In genomic region chr6:31179896-31180295, GRCh38 we compare ENCODE assay signal across 14 cellular contexts. TPM values are rescaled to one million over a fixed set of nuclear protein-coding genes. Genes with fewer than 3 reads are reported as not detected.
DNase-seq lines count a peak whose midpoint lies in the region; ATAC-seq, FAIRE-seq and TF ChIP-seq lines count a peak whose summit lies in the region.
"Had no signal": no experiment of that assay in that cellular context is flagged by ENCODE, and none has a peak within 500 bp of the region (broad histone marks: within the 10 kb centered on the region; RNA-seq: fewer than 3 reads in every experiment).

No MANE protein-coding gene starts in this region.

- H3K27me3 ChIP-seq in right cardiac atrium (ENCODE audit: control insufficient read depth, insufficient read depth) = no peaks in the 10 kb centered on the region
- H3K27me3 ChIP-seq in right atrium auricular region = no peaks in the 10 kb centered on the region
- H3K27me3 ChIP-seq in GM12878 (replicated peaks in 1 of 2; ENCODE audit: control insufficient read depth in 2 of 2, insufficient read depth in 2 of 2, low read length in 1 of 2) = no peaks in the 10 kb centered on the region
- H3K27me3 ChIP-seq in muscle layer of colon (ENCODE audit: control insufficient read depth in 1 of 2, insufficient read depth in 2 of 2, low read length in 2 of 2) = no peaks in the 10 kb centered on the region
- H3K27me3 ChIP-seq: vagina had no signal

- no peak for FAIRE-seq in GM12878 (lab: Jason Lieb, UNC)

- RAD21 ChIA-PET in GM12878 (lab: Charles Lee; ENCODE audit: unreplicated experiment) = interaction anchor here (1.2 kb wide), 1 partner anchor 15 kb away, joined by 3 read pairs; no protein-coding TSS in a partner anchor

- H3K27ac ChIP-seq in right cardiac atrium (ENCODE audit: low read length) (peak overlapping the region; percentile 39), right atrium auricular region (no peak overlapping the region), GM12878 (ENCODE audit: control insufficient read depth, insufficient read depth) (no peak overlapping the region), muscle layer of colon (ENCODE audit: low read depth, low read length) (peak overlapping the region; percentile 40), urinary bladder (ENCODE audit: low read depth) (no peak overlapping the region)
- H3K27ac ChIP-seq: vagina had no signal

- in situ Hi-C loops in GM12878 (cut with MboI) = no loop called here

- SMC1A ChIA-PET in GM12878 (lab: Charles Lee; ENCODE audit: uncharacterized antibody, unreplicated experiment) = no interaction called here

- H3K4me2 ChIP-seq in GM12878 (ENCODE audit: control insufficient read depth, insufficient read depth) = no peak overlapping the region

- H3K9me3 ChIP-seq in right cardiac atrium (ENCODE audit: control insufficient read depth, low read length) (no peaks in the 10 kb centered on the region), right atrium auricular region (no peaks in the 10 kb centered on the region), GM12878 (replicated peaks; ENCODE audit: control insufficient read depth, insufficient read depth, low read length) (no peaks in the 10 kb centered on the region), muscle layer of colon (ENCODE audit: low read length) (no peaks in the 10 kb centered on the region)
- H3K9me3 ChIP-seq: vagina had no signal

- no TSS peak for BruUV-seq in GM12878 (replicated peaks; lab: Mats Ljungman, UMichigan)

- no peak for TF ChIP-seq RAD21 in GM12878 (IDR thresholded peaks at IDR 0.05; ENCODE audit: insufficient read depth, low read depth, low read length)

- CTCF ChIA-PET in GM12878 (lab: Yijun Ruan, JAX) = interaction anchor here (1.0 kb wide), 1 partner anchor 21 kb away, joined by 3 read pairs; the partner anchor contains the start of gene TCF19

- H4K20me1 ChIP-seq in GM12878 (ENCODE audit: control insufficient read depth, insufficient read depth) = no peaks in the 10 kb centered on the region

- no peak for TF ChIP-seq POLR2A in GM12878 (IDR thresholded peaks at IDR 0.05; ENCODE audit: low read depth, low read length)

- H3K36me3 ChIP-seq in right atrium auricular region (no peaks in the 10 kb centered on the region), GM12878 (ENCODE audit: control insufficient read depth in 2 of 2, insufficient read depth in 2 of 2, low read length in 1 of 2) (0 out of 4 replicates have a peak, but pooled peaks cover 0 to 2% of the 10 kb centered on the region in 2 experiments), muscle layer of colon (ENCODE audit: insufficient read depth, low read length) (no peaks in the 10 kb centered on the region), urinary bladder (ENCODE audit: insufficient read depth) (no peaks in the 10 kb centered on the region)
- H3K36me3 ChIP-seq: vagina had no signal

- no peak for DNase-seq in right cardiac atrium
- no peak for DNase-seq in right atrium auricular region (ENCODE audit: low spot score)
- no peak for DNase-seq in GM12878 (ENCODE audit: low read depth, low spot score)
- DNase-seq in NCI-H2081 (lab: John Stamatoyannopoulos, UW) = no peak
- DNase-seq in NCI-H1694 treated with DMSO at 0.1 percent for 48 hours (lab: John Stamatoyannopoulos, UW) = no peak
- DNase-seq: AML-193, GF-D8, NCI-H345, T1000 had no signal

- TF ChIP-seq EP300 in GM12878 (IDR thresholded peaks at IDR 0.05; ENCODE audit: borderline replicate concordance in 1 of 2, control insufficient read depth in 1 of 2, low read depth in 2 of 2, low read length in 2 of 2) = no peak

- TF ChIP-seq CTCF in right atrium auricular region (IDR thresholded peaks at IDR 0.05) (no peak), GM12878 (IDR thresholded peaks at IDR 0.05 in 2 of 3, conservative IDR thresholded peaks at IDR 0.05 in 1 of 3; ENCODE audit: control insufficient read depth in 2 of 3, extremely low read depth in 1 of 3, insufficient read depth in 1 of 3, low read depth in 3 of 3, low read length in 3 of 3) (no peak)

- WGBS in right cardiac atrium = 95% methylated on average over 8 of the region's 8 CpGs
- 97% methylated on average over 8 of the region's 8 CpGs for WGBS in GM12878 (ENCODE audit: insufficient coverage, insufficient replicate concordance, low lambda C conversion rate, missing lambda C conversion rate)
- WGBS in urinary bladder = 98% methylated on average over 8 of the region's 8 CpGs

- H3K9ac ChIP-seq in GM12878 (ENCODE audit: control insufficient read depth, insufficient read depth, low read length) = no peak overlapping the region
- H3K9ac ChIP-seq in muscle layer of colon (ENCODE audit: low read length) = no peak overlapping the region

- intact Hi-C loops in right cardiac atrium (cut with DNase I) = no loop called here
- intact Hi-C loops in GM12878 (cut with micrococcal nuclease; ENCODE audit: unreplicated experiment) = no loop called here

- H3K4me1 ChIP-seq in right cardiac atrium (ENCODE audit: control insufficient read depth, insufficient read depth, low read length) (no peaks in the 10 kb centered on the region), right atrium auricular region (no peaks in the 10 kb centered on the region), GM12878 (ENCODE audit: control insufficient read depth, insufficient read depth, low read length) (peaks cover 14% of the 10 kb centered on the region), muscle layer of colon (ENCODE audit: insufficient read depth, low read length) (peaks cover 4% of the 10 kb centered on the region), urinary bladder (ENCODE audit: insufficient read depth) (peaks cover 2% of the 10 kb centered on the region)

- POLR2A ChIA-PET in GM12878 (lab: Charles Lee) = interaction anchor here (0.6 kb wide), 2 partner anchors 14 to 19 kb away, joined by 3 to 6 read pairs; no protein-coding TSS in a partner anchor

- ATAC-seq in right cardiac atrium (no peak), GM12878 (no peak), GM18861 (IDR thresholded peaks at IDR 0.05; ENCODE audit: unreplicated experiment) (no peak)

- H3K4me3 ChIP-seq in right cardiac atrium (ENCODE audit: low read length) = peak overlapping the region; percentile 17
- H3K4me3 ChIP-seq in right atrium auricular region = peak overlapping the region in 1 of 2 donors; percentile 46
- 0 out of 2 replicates have a peak overlapping the region, but pooled peaks have one; percentile 4 for H3K4me3 ChIP-seq in GM12878
- H3K4me3 ChIP-seq in muscle layer of colon (ENCODE audit: low read depth in 1 of 2, low read length in 2 of 2) = peak overlapping the region in 1 of 2 donors; percentile 47
- H3K4me3 ChIP-seq in urinary bladder (ENCODE audit: low read depth, low read length) = peak overlapping the region; percentile 27

- H3K79me2 ChIP-seq in GM12878 (ENCODE audit: control insufficient read depth, insufficient read depth, low read length) = no peaks in the 10 kb centered on the region; the same call in none of the 2 replicates

- H2AFZ ChIP-seq in GM12878 (ENCODE audit: control insufficient read depth, low read depth, low read length) = no peak overlapping the region

RNA-seq across cellular contexts. Expression of gene POU5F1, which starts 9.4 kb away (rescaled TPM):
- 1 to 10 TPM in 2 of 4 donors, under 1 TPM in 2; 0.34 to 1.2 (median 0.87) TPM for total RNA-seq in right cardiac atrium
- polyA plus RNA-seq in right cardiac atrium = 0.57 TPM
- total RNA-seq in right atrium auricular region = not detected
- total RNA-seq in GM12878 (2013; cell fraction: nucleolus; rRNA removed) = 1.1 and 3.6 TPM in 2 replicates
- 3.1 and 4.1 TPM in 2 replicates for total RNA-seq in GM12878 (2014; rRNA removed)
- 4.5 and 5.3 TPM in 2 replicates for total RNA-seq in GM12878 (2014; rRNA removed; fragmentation: Illumina TruSeq; extraction: Trizol)
- total RNA-seq in GM12878 (2021) = 2.0 and 3.7 TPM in 2 replicates
- polyA plus RNA-seq in GM12878 (2011; ENCODE audit: low read depth) = 1.9 TPM
- 2.3 and 2.5 TPM in 2 replicates for polyA plus RNA-seq in GM12878 (2011; rRNA removed)
- 1.9 and 3.1 TPM in 2 replicates for polyA plus RNA-seq in GM12878 (2011; cell fraction: cytosol; rRNA removed)
- 10.6 and 14.3 TPM in 2 replicates for polyA plus RNA-seq in GM12878 (2011; cell fraction: nucleus; rRNA removed)
- 3.4 and 4.7 TPM in 2 replicates for polyA plus RNA-seq in GM12878 (2012)
- polyA plus RNA-seq in GM12878 (2014; fragmentation: Illumina TruSeq; extraction: Trizol) = 2.1 and 4.8 TPM in 2 replicates
- polyA plus RNA-seq in GM12878 (2014; fragmentation: Nextera tagmentation; extraction: Ambion mirVana) = 1 to 10 TPM; 1.4 to 2.7 TPM
- 3.7 and 5.5 TPM in 2 replicates for polyA plus RNA-seq in GM12878 (2014; rRNA removed)
- 1 to 10 TPM; 1.8 to 2.0 TPM for polyA plus RNA-seq in GM12878 (2016; fragmentation: Nextera tagmentation; extraction: Ambion mirVana)
- polyA minus RNA-seq in GM12878 (2011; rRNA and poly(A)+ RNA removed) = 1.6 and 4.1 TPM in 2 replicates
- 0.94 TPM in 1 of 2 replicates, not detected in the other for polyA minus RNA-seq in GM12878 (2011; cell fraction: cytosol; rRNA and poly(A)+ RNA removed)
- 1.5 and 1.6 TPM in 2 replicates for polyA minus RNA-seq in GM12878 (2011; cell fraction: nucleus; rRNA and poly(A)+ RNA removed)
- total RNA-seq in urinary bladder = 3.0 TPM
- 4.4 TPM for polyA plus RNA-seq in urinary bladder
- total RNA-seq: activated T-helper 2 cell treated with anti-CD3 and anti-CD28 coated beads, Interferon-gamma antibody, Interleukin-2, Interleukin-4, amounts not matched to agents 10 μg/mL and 5 μg/mL and 100 μg/mL, durations not matched to agents 14 hours and 24 hours and 36 hours had no signal

RNA-seq across cellular contexts. Expression of gene TCF19, which starts 21.5 kb away (rescaled TPM):
- total RNA-seq in right cardiac atrium = 1 to 10 TPM; 2.0 to 5.5 (median 3.7) TPM
- polyA plus RNA-seq in right cardiac atrium = 2.0 TPM
- total RNA-seq in right atrium auricular region = 1 to 10 TPM; 1.5 to 1.6 TPM
- 12.1 and 12.6 TPM in 2 replicates for total RNA-seq in GM12878 (2013; cell fraction: nucleolus; rRNA removed)
- total RNA-seq in GM12878 (2014; rRNA removed) = 90.5 and 103 TPM in 2 replicates
- total RNA-seq in GM12878 (2014; rRNA removed; fragmentation: Illumina TruSeq; extraction: Trizol) = 42.6 and 46.3 TPM in 2 replicates
- 60.2 and 61.1 TPM in 2 replicates for total RNA-seq in GM12878 (2021)
- 20.5 TPM for polyA plus RNA-seq in GM12878 (2011; ENCODE audit: low read depth)
- polyA plus RNA-seq in GM12878 (2011; rRNA removed) = 28.3 and 29.0 TPM in 2 replicates
- polyA plus RNA-seq in GM12878 (2011; cell fraction: cytosol; rRNA removed) = 31.8 and 47.0 TPM in 2 replicates
- polyA plus RNA-seq in GM12878 (2011; cell fraction: nucleus; rRNA removed) = 40.8 and 45.4 TPM in 2 replicates
- polyA plus RNA-seq in GM12878 (2012) = 31.6 and 32.0 TPM in 2 replicates
- polyA plus RNA-seq in GM12878 (2014; fragmentation: Illumina TruSeq; extraction: Trizol) = 33.9 and 43.6 TPM in 2 replicates
- 10 to 100 TPM in 1 of 2 experiments, 1 to 10 TPM in 1; 7.7 to 19.5 TPM for polyA plus RNA-seq in GM12878 (2014; fragmentation: Nextera tagmentation; extraction: Ambion mirVana)
- 83.5 and 91.4 TPM in 2 replicates for polyA plus RNA-seq in GM12878 (2014; rRNA removed)
- polyA plus RNA-seq in GM12878 (2016; fragmentation: Nextera tagmentation; extraction: Ambion mirVana) = 10 to 100 TPM; 77.9 to 85.0 TPM
- polyA minus RNA-seq in GM12878 (2011; rRNA and poly(A)+ RNA removed) = 12.8 and 28.2 TPM in 2 replicates
- polyA minus RNA-seq in GM12878 (2011; cell fraction: cytosol; rRNA and poly(A)+ RNA removed) = 8.2 and 10.0 TPM in 2 replicates
- 5.7 and 12.2 TPM in 2 replicates for polyA minus RNA-seq in GM12878 (2011; cell fraction: nucleus; rRNA and poly(A)+ RNA removed)
- 12.7 TPM for total RNA-seq in urinary bladder
- polyA plus RNA-seq in urinary bladder = 7.9 TPM

RNA-seq across cellular contexts. Expression of gene CCHCR1, which starts 22.3 kb away (rescaled TPM):
- total RNA-seq in right cardiac atrium (10 to 100 TPM; 10.8 to 16.7 (median 12.9) TPM), right atrium auricular region (1 to 10 TPM; 7.6 to 9.1 TPM), GM12878 (2014; rRNA removed) (26.7 and 30.2 TPM in 2 replicates), GM12878 (2014; rRNA removed; fragmentation: Illumina TruSeq; extraction: Trizol) (19.1 and 24.2 TPM in 2 replicates), GM12878 (2021) (35.0 and 36.8 TPM in 2 replicates), urinary bladder (18.2 TPM)
- polyA plus RNA-seq in right cardiac atrium (9.6 TPM), GM12878 (2011; rRNA removed) (9.4 and 15.3 TPM in 2 replicates), GM12878 (2014; fragmentation: Illumina TruSeq; extraction: Trizol) (21.7 and 22.6 TPM in 2 replicates), GM12878 (2014; fragmentation: Nextera tagmentation; extraction: Ambion mirVana) (1 to 10 TPM; 1.0 to 1.4 TPM), GM12878 (2014; rRNA removed) (34.9 and 35.2 TPM in 2 replicates), GM12878 (2016; fragmentation: Nextera tagmentation; extraction: Ambion mirVana) (10 to 100 TPM; 31.4 to 34.5 TPM), urinary bladder (16.0 TPM)
- total RNA-seq in GM12878 (2013; cell fraction: nucleolus; rRNA removed) = 36.3 and 37.0 TPM in 2 replicates
- polyA plus RNA-seq in GM12878 (2011; ENCODE audit: low read depth) = 14.4 TPM
- polyA plus RNA-seq in GM12878 (2011; cell fraction: cytosol; rRNA removed) = 14.0 and 18.4 TPM in 2 replicates
- 54.6 and 62.6 TPM in 2 replicates for polyA plus RNA-seq in GM12878 (2011; cell fraction: nucleus; rRNA removed)
- 24.4 and 26.6 TPM in 2 replicates for polyA plus RNA-seq in GM12878 (2012)
- polyA minus RNA-seq in GM12878 (2011; rRNA and poly(A)+ RNA removed) = 10.6 and 18.5 TPM in 2 replicates
- 5.0 and 5.2 TPM in 2 replicates for polyA minus RNA-seq in GM12878 (2011; cell fraction: cytosol; rRNA and poly(A)+ RNA removed)
- polyA minus RNA-seq in GM12878 (2011; cell fraction: nucleus; rRNA and poly(A)+ RNA removed) = 14.1 and 23.8 TPM in 2 replicates

RNA-seq across cellular contexts. Expression of gene PSORS1C2, which starts 41.0 kb away (rescaled TPM):
- total RNA-seq in right cardiac atrium (not detected), right atrium auricular region (not detected), GM12878 (2014; rRNA removed) (not detected in 2 replicates), GM12878 (2014; rRNA removed; fragmentation: Illumina TruSeq; extraction: Trizol) (not detected in 2 replicates), GM12878 (2021) (not detected in 2 replicates), urinary bladder (not detected)
- polyA plus RNA-seq in right cardiac atrium (not detected), GM12878 (2011; rRNA removed) (not detected in 2 replicates), GM12878 (2014; fragmentation: Illumina TruSeq; extraction: Trizol) (not detected in 2 replicates), GM12878 (2014; fragmentation: Nextera tagmentation; extraction: Ambion mirVana) (not detected), GM12878 (2014; rRNA removed) (not detected in 2 replicates), GM12878 (2016; fragmentation: Nextera tagmentation; extraction: Ambion mirVana) (not detected), urinary bladder (not detected)
- not detected in 2 replicates for total RNA-seq in GM12878 (2013; cell fraction: nucleolus; rRNA removed)
- not detected for polyA plus RNA-seq in GM12878 (2011; ENCODE audit: low read depth)
- polyA plus RNA-seq in GM12878 (2011; cell fraction: cytosol; rRNA removed) = not detected in 2 replicates
- not detected in 2 replicates for polyA plus RNA-seq in GM12878 (2011; cell fraction: nucleus; rRNA removed)
- polyA plus RNA-seq in GM12878 (2012) = not detected in 2 replicates
- polyA minus RNA-seq in GM12878 (2011; rRNA and poly(A)+ RNA removed) = not detected in 2 replicates
- polyA minus RNA-seq in GM12878 (2011; cell fraction: cytosol; rRNA and poly(A)+ RNA removed) = not detected in 2 replicates
- polyA minus RNA-seq in GM12878 (2011; cell fraction: nucleus; rRNA and poly(A)+ RNA removed) = not detected in 2 replicates
- total RNA-seq: activated T-helper 2 cell treated with anti-CD3 and anti-CD28 coated beads, Interferon-gamma antibody, Interleukin-2, Interleukin-4, amounts not matched to agents 10 μg/mL and 5 μg/mL and 100 μg/mL, durations not matched to agents 14 hours and 24 hours and 36 hours; vagina had no signal

RNA-seq across cellular contexts. Expression of gene CDSN, which starts 59.6 kb away (rescaled TPM):
- total RNA-seq in right cardiac atrium = under 1 TPM in 2 of 4 donors, not detected in 2; 0.14 to 0.17 TPM
- polyA plus RNA-seq in right cardiac atrium = 0.11 TPM
- not detected for total RNA-seq in right atrium auricular region
- not detected in 2 replicates for total RNA-seq in GM12878 (2013; cell fraction: nucleolus; rRNA removed)
- not detected in 2 replicates for total RNA-seq in GM12878 (2014; rRNA removed)
- not detected in 2 replicates for total RNA-seq in GM12878 (2014; rRNA removed; fragmentation: Illumina TruSeq; extraction: Trizol)
- not detected in 2 replicates for total RNA-seq in GM12878 (2021)
- not detected for polyA plus RNA-seq in GM12878 (2011; ENCODE audit: low read depth)
- not detected in 2 replicates for polyA plus RNA-seq in GM12878 (2011; rRNA removed)
- polyA plus RNA-seq in GM12878 (2011; cell fraction: cytosol; rRNA removed) = not detected in 2 replicates
- polyA plus RNA-seq in GM12878 (2011; cell fraction: nucleus; rRNA removed) = not detected in 2 replicates
- not detected in 2 replicates for polyA plus RNA-seq in GM12878 (2012)
- polyA plus RNA-seq in GM12878 (2014; fragmentation: Illumina TruSeq; extraction: Trizol) = 0.01 TPM in 1 of 2 replicates, not detected in the other
- not detected for polyA plus RNA-seq in GM12878 (2014; fragmentation: Nextera tagmentation; extraction: Ambion mirVana)
- polyA plus RNA-seq in GM12878 (2014; rRNA removed) = not detected in 2 replicates
- polyA plus RNA-seq in GM12878 (2016; fragmentation: Nextera tagmentation; extraction: Ambion mirVana) = not detected
- not detected in 2 replicates for polyA minus RNA-seq in GM12878 (2011; rRNA and poly(A)+ RNA removed)
- polyA minus RNA-seq in GM12878 (2011; cell fraction: cytosol; rRNA and poly(A)+ RNA removed) = not detected in 2 replicates
- not detected in 2 replicates for polyA minus RNA-seq in GM12878 (2011; cell fraction: nucleus; rRNA and poly(A)+ RNA removed)
- total RNA-seq in urinary bladder = not detected
- polyA plus RNA-seq in urinary bladder = not detected
- total RNA-seq: activated T-helper 2 cell treated with anti-CD3 and anti-CD28 coated beads, Interferon-gamma antibody, Interleukin-2, Interleukin-4, amounts not matched to agents 10 μg/mL and 5 μg/mL and 100 μg/mL, durations not matched to agents 14 hours and 24 hours and 36 hours had no signal

Comparison
In these comparisons a context has a peak if more than half of its experiments do, and no peak if none do; other contexts are left out.
1. H3K27ac ChIP-seq: peak in right cardiac atrium (single experiment) and muscle layer of colon (single experiment); none in right atrium auricular region (0 of 2), GM12878 (single experiment) and urinary bladder (single experiment).